Comparison of ENCODE assay signal across 9 cellular contexts in genomic region chr2:218733615-218734021, GRCh38. TPM values are rescaled to one million over a fixed set of nuclear protein-coding genes. Genes with fewer than 3 reads are reported as not detected.
DNase-seq lines count a peak whose midpoint lies in the region; ATAC-seq, FAIRE-seq and TF ChIP-seq lines count a peak whose summit lies in the region.
"Had no signal": no experiment of that assay in that cellular context is flagged by ENCODE, and none has a peak within 500 bp of the region (broad histone marks: within the 10 kb centered on the region; RNA-seq: fewer than 3 reads in every experiment).

No MANE protein-coding gene starts in this region.

- in situ Hi-C loops in GM12878 (cut with MboI), result no loop called here

- no TSS peak for BruUV-seq in GM12878 (replicated peaks; lab: Mats Ljungman, UMichigan)

- DNase-seq in GM12865 (ENCODE audit: low read depth), result peak; percentile 72
- DNase-seq in HuH-7 (ENCODE audit: low spot score), result peak; percentile 26
- peak; percentile 44 for DNase-seq in GM12878 (ENCODE audit: low read depth, low spot score)
- peak; percentile 66 for DNase-seq in lower lobe of right lung
- DNase-seq in retina, result no peak
- no peak for DNase-seq in NCI-H1417 treated with DMSO at 0.1 percent for 48 hours (lab: John Stamatoyannopoulos, UW)
- no peak for DNase-seq in COLO829 (ENCODE audit: low spot score)

- RAD21 ChIA-PET in GM12878 (lab: Charles Lee; ENCODE audit: unreplicated experiment), result no interaction called here

- peaks cover 13% of the 10 kb centered on the region for H3K79me2 ChIP-seq in GM12878 (ENCODE audit: control insufficient read depth, insufficient read depth, low read length)

- no peak for FAIRE-seq in GM12878 (lab: Jason Lieb, UNC)
- FAIRE-seq: colon had no signal

- CTCF ChIA-PET in GM12878 (lab: Yijun Ruan, JAX), result interaction anchor here (2.1 kb wide), 1 partner anchor 11 kb away, joined by 6 read pairs; no protein-coding TSS in a partner anchor

- no peak overlapping the region for H3K4me3 ChIP-seq in GM12865 (ENCODE audit: low read depth, low read length)
- no peak overlapping the region for H3K4me3 ChIP-seq in GM12878
- no peak overlapping the region for H3K4me3 ChIP-seq in lower lobe of right lung

- TF ChIP-seq CTCF in GM12865 (IDR thresholded peaks at IDR 0.05; ENCODE audit: insufficient read depth, low read depth, low read length, missing control alignments) (no peak), GM12878 (IDR thresholded peaks at IDR 0.05 in 2 of 3, conservative IDR thresholded peaks at IDR 0.05 in 1 of 3; ENCODE audit: control insufficient read depth in 2 of 3, extremely low read depth in 1 of 3, insufficient read depth in 1 of 3, low read depth in 3 of 3, low read length in 3 of 3) (no peak), lower lobe of right lung (IDR thresholded peaks at IDR 0.05) (no peak)

- no peak for TF ChIP-seq POLR2A in GM12878 (IDR thresholded peaks at IDR 0.05; ENCODE audit: low read depth, low read length)

- H4K20me1 ChIP-seq in GM12878 (ENCODE audit: control insufficient read depth, insufficient read depth), result no peaks in the 10 kb centered on the region

- H3K27me3 ChIP-seq in GM12878 (replicated peaks in 1 of 2; ENCODE audit: control insufficient read depth in 2 of 2, insufficient read depth in 2 of 2, low read length in 1 of 2) (no peaks in the 10 kb centered on the region), lower lobe of right lung (ENCODE audit: low read depth) (no peaks in the 10 kb centered on the region)

- no peaks in the 10 kb centered on the region; the same call in 2 of the 3 replicates for H3K9me3 ChIP-seq in GM12878 (replicated peaks; ENCODE audit: control insufficient read depth, insufficient read depth, low read length)
- H3K9me3 ChIP-seq in lower lobe of right lung, result no peaks in the 10 kb centered on the region

- peak overlapping the region; percentile 16; the same call in 1 of the 2 replicates for H3K9ac ChIP-seq in GM12878 (ENCODE audit: control insufficient read depth, insufficient read depth, low read length)

- intact Hi-C loops in GM12878 (cut with micrococcal nuclease; ENCODE audit: unreplicated experiment), result no loop called here
- intact Hi-C loops in lower lobe of right lung (cut with DNase I), result no loop called here

- ATAC-seq in GM12878 (peak; percentile 99), lower lobe of right lung (peak; percentile 85 to 91), GM18867 (IDR thresholded peaks at IDR 0.05; ENCODE audit: unreplicated experiment) (no peak)

- no peak for TF ChIP-seq EP300 in GM12878 (IDR thresholded peaks at IDR 0.05; ENCODE audit: borderline replicate concordance in 1 of 2, control insufficient read depth in 1 of 2, low read depth in 2 of 2, low read length in 2 of 2)

- peak overlapping the region; percentile 66 for H3K4me2 ChIP-seq in GM12878 (ENCODE audit: control insufficient read depth, insufficient read depth)

- H3K27ac ChIP-seq in GM12878 (ENCODE audit: control insufficient read depth, insufficient read depth) (peak overlapping the region; percentile 72), lower lobe of right lung (peak overlapping the region; percentile 41)

- TF ChIP-seq RAD21 in GM12878 (IDR thresholded peaks at IDR 0.05; ENCODE audit: insufficient read depth, low read depth, low read length), result no peak

- H2AFZ ChIP-seq in GM12878 (ENCODE audit: control insufficient read depth, low read depth, low read length), result no peak overlapping the region; the same call in 1 of the 2 replicates

- peaks cover 4 to 9% of the 10 kb centered on the region in 2 experiments; a peak in 3 of 4 replicates for H3K36me3 ChIP-seq in GM12878 (ENCODE audit: control insufficient read depth in 2 of 2, insufficient read depth in 2 of 2, low read length in 1 of 2)
- H3K36me3 ChIP-seq in lower lobe of right lung, result peaks cover 13% of the 10 kb centered on the region

- H3K4me1 ChIP-seq in GM12878 (ENCODE audit: control insufficient read depth, insufficient read depth, low read length), result peaks cover 12% of the 10 kb centered on the region
- H3K4me1 ChIP-seq in lower lobe of right lung, result peaks cover 34% of the 10 kb centered on the region

- SMC1A ChIA-PET in GM12878 (lab: Charles Lee; ENCODE audit: uncharacterized antibody, unreplicated experiment), result interaction anchor here (1.1 to 1.3 kb wide), 2 partner anchors 11 to 21 kb away, joined by 3 to 6 read pairs; no protein-coding TSS in a partner anchor

- POLR2A ChIA-PET in GM12878 (lab: Charles Lee), result interaction anchor here (3.4 kb wide), 1 partner anchor 11 kb away, joined by 10 read pairs; no protein-coding TSS in a partner anchor

TF ChIP-seq in GM12878, 131 proteins besides CTCF, POLR2A, EP300 and RAD21 (continues in another document):
- TF ChIP-seq RUNX3 (IDR thresholded peaks at IDR 0.05; ENCODE audit: low read length) (peak; percentile 61), FOXK2 (IDR thresholded peaks at IDR 0.05) (peak; percentile 29; the same call in 1 of the 2 replicates), CEBPB (IDR thresholded peaks at IDR 0.05; ENCODE audit: borderline replicate concordance in 1 of 2, low read depth in 2 of 2, low read length in 2 of 2) (peak in 1 of 2 experiments; percentile 26; a peak in 1 of 4 replicates), CREB1 (IDR thresholded peaks at IDR 0.05; ENCODE audit: low read depth) (peak; percentile 36; the same call in 1 of the 2 replicates), RELB (IDR thresholded peaks at IDR 0.05; ENCODE audit: low read depth) (peak; percentile 46; the same call in 1 of the 2 replicates), CBX5 (IDR thresholded peaks at IDR 0.05; ENCODE audit: low read depth) (no peak), SPI1 (IDR thresholded peaks at IDR 0.05; ENCODE audit: borderline replicate concordance, insufficient read depth, low read depth, low read length) (peak; percentile 52; the same call in 1 of the 2 replicates)

RNA-seq across cellular contexts. Expression of gene TTLL4, which starts 23.0 kb away (rescaled TPM):
- 98.7 and 112 TPM in 2 replicates for total RNA-seq in GM12878 (2013; cell fraction: nucleolus; rRNA removed)
- total RNA-seq in GM12878 (2014; rRNA removed), result 22.3 and 31.7 TPM in 2 replicates
- 20.4 and 20.7 TPM in 2 replicates for total RNA-seq in GM12878 (2014; rRNA removed; fragmentation: Illumina TruSeq; extraction: Trizol)
- total RNA-seq in GM12878 (2021), result 49.1 and 51.7 TPM in 2 replicates
- polyA plus RNA-seq in GM12878 (2011; ENCODE audit: low read depth), result 16.7 TPM
- 35.9 and 50.8 TPM in 2 replicates for polyA plus RNA-seq in GM12878 (2011; rRNA removed)
- 47.3 and 57.9 TPM in 2 replicates for polyA plus RNA-seq in GM12878 (2011; cell fraction: cytosol; rRNA removed)
- 174 and 209 TPM in 2 replicates for polyA plus RNA-seq in GM12878 (2011; cell fraction: nucleus; rRNA removed)
- polyA plus RNA-seq in GM12878 (2012), result 13.6 and 19.5 TPM in 2 replicates
- polyA plus RNA-seq in GM12878 (2014; fragmentation: Illumina TruSeq; extraction: Trizol), result 62.7 and 63.1 TPM in 2 replicates
- 10 to 100 TPM; 16.6 to 18.7 TPM for polyA plus RNA-seq in GM12878 (2014; fragmentation: Nextera tagmentation; extraction: Ambion mirVana)
- polyA plus RNA-seq in GM12878 (2014; rRNA removed), result 34.1 and 35.7 TPM in 2 replicates
- polyA plus RNA-seq in GM12878 (2016; fragmentation: Nextera tagmentation; extraction: Ambion mirVana), result 10 to 100 TPM; 27.5 to 38.0 TPM
- polyA minus RNA-seq in GM12878 (2011; rRNA and poly(A)+ RNA removed), result 80.0 and 87.2 TPM in 2 replicates
- polyA minus RNA-seq in GM12878 (2011; cell fraction: cytosol; rRNA and poly(A)+ RNA removed), result 17.5 and 19.5 TPM in 2 replicates
- 64.6 and 98.3 TPM in 2 replicates for polyA minus RNA-seq in GM12878 (2011; cell fraction: nucleus; rRNA and poly(A)+ RNA removed)
- 30.0 TPM for total RNA-seq in lower lobe of right lung

RNA-seq across cellular contexts. Expression of gene CYP27A1, which starts 48.3 kb away (rescaled TPM):
- 0.27 and 0.79 TPM in 2 replicates for total RNA-seq in GM12878 (2013; cell fraction: nucleolus; rRNA removed)
- total RNA-seq in GM12878 (2014; rRNA removed), result 0.28 and 0.60 TPM in 2 replicates
- not detected in 2 replicates for total RNA-seq in GM12878 (2014; rRNA removed; fragmentation: Illumina TruSeq; extraction: Trizol)
- 0.61 and 0.72 TPM in 2 replicates for total RNA-seq in GM12878 (2021)
- polyA plus RNA-seq in GM12878 (2011; ENCODE audit: low read depth), result not detected
- polyA plus RNA-seq in GM12878 (2011; rRNA removed), result 0.11 and 0.19 TPM in 2 replicates
- 0.32 and 0.34 TPM in 2 replicates for polyA plus RNA-seq in GM12878 (2011; cell fraction: cytosol; rRNA removed)
- 0.16 and 0.28 TPM in 2 replicates for polyA plus RNA-seq in GM12878 (2011; cell fraction: nucleus; rRNA removed)
- 0.27 and 0.43 TPM in 2 replicates for polyA plus RNA-seq in GM12878 (2012)
- polyA plus RNA-seq in GM12878 (2014; fragmentation: Illumina TruSeq; extraction: Trizol), result 0.22 TPM in 1 of 2 replicates, not detected in the other
- under 1 TPM in 1 of 2 experiments, not detected in 1; 0.13 TPM for polyA plus RNA-seq in GM12878 (2014; fragmentation: Nextera tagmentation; extraction: Ambion mirVana)
- 0.10 and 0.35 TPM in 2 replicates for polyA plus RNA-seq in GM12878 (2014; rRNA removed)
- polyA plus RNA-seq in GM12878 (2016; fragmentation: Nextera tagmentation; extraction: Ambion mirVana), result under 1 TPM; 0.12 to 0.14 TPM
- polyA minus RNA-seq in GM12878 (2011; rRNA and poly(A)+ RNA removed), result 0.21 TPM in 1 of 2 replicates, not detected in the other
- not detected in 2 replicates for polyA minus RNA-seq in GM12878 (2011; cell fraction: cytosol; rRNA and poly(A)+ RNA removed)
- not detected in 2 replicates for polyA minus RNA-seq in GM12878 (2011; cell fraction: nucleus; rRNA and poly(A)+ RNA removed)
- 273 TPM for total RNA-seq in lower lobe of right lung

Comparison
In these comparisons a context has a peak if more than half of its experiments do, and no peak if none do; other contexts are left out.
1. DNase-seq: peak in GM12865 (single experiment), HuH-7 (single experiment), GM12878 (single experiment) and lower lobe of right lung (single experiment); none in retina (single experiment), NCI-H1417 treated with DMSO at 0.1 percent for 48 hours (single experiment) and COLO829 (single experiment).
2. RNA of gene CYP27A1, which starts 48.3 kb away (total RNA-seq): 273 TPM in lower lobe of right lung (single experiment); 0.27 to 0.79 TPM in GM12878; every median in the first group is over 100 times any median in the second.